Comparison of ENCODE assay signal across 30 cellular contexts in the genomic region with DNA sequence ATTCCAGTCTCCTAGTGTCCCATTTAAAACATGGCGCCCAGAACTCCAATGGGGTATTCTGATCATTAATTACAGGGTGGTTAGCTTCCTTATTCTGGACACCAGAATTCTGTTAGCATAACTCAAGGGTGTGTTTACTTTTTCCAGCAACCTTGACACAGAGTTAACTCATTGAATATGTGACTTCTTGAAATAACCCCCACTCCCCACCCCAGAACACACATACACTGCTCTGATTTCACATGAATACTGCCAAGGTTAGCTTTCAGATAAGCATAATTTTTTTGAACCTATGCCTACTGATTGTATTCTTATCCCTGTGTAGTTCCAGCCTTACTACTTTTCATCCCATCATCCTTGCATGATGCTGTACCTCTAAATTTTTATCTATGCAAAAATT.
"Had no signal": no experiment of that assay in that cellular context is flagged by ENCODE, and none has a peak within 500 bp of the region (broad histone marks: within the 10 kb centered on the region; RNA-seq: fewer than 3 reads in every experiment).

No MANE protein-coding gene starts in this region.

- H3K4me3 ChIP-seq: ascending aorta, colonic mucosa, esophagus squamous epithelium, gastroesophageal sphincter, heart right ventricle, hepatocyte had no signal

- H3K27me3 Mint-ChIP-seq: activated CD4-positive, alpha-beta memory T cell treated with anti-CD3 and anti-CD28 coated beads for 36 hours; activated CD4-positive, alpha-beta T cell treated with anti-CD3 and anti-CD28 coated beads for 36 hours; activated CD4-positive, alpha-beta T cell treated with anti-CD3 and anti-CD28 coated beads, Interleukin-2, amount 10 ng/mL, durations not matched to agents 24 days and 14 days; activated CD8-positive, alpha-beta memory T cell treated with anti-CD3 and anti-CD28 coated beads, Interleukin-2, amount 10 ng/mL, durations not matched to agents 7 days and 5 days; activated naive CD8-positive, alpha-beta T cell treated with anti-CD3 and anti-CD28 coated beads for 36 hours; activated T-helper 17 cell treated with anti-CD3 and anti-CD28 coated beads, Interleukin-2, amount 50 U/mL, for 72 hours had no signal

- H3K27me3 ChIP-seq: ascending aorta, brain microvascular endothelial cell, colonic mucosa, esophagus squamous epithelium, gastroesophageal sphincter, heart right ventricle, hepatocyte had no signal

- H3K27ac ChIP-seq: ascending aorta, brain microvascular endothelial cell, colonic mucosa, epithelial cell of prostate, esophagus squamous epithelium, gastroesophageal sphincter, heart right ventricle, hepatocyte had no signal

- H3K4me3 Mint-ChIP-seq: activated CD4-positive, alpha-beta memory T cell treated with anti-CD3 and anti-CD28 coated beads for 36 hours; activated CD4-positive, alpha-beta T cell treated with anti-CD3 and anti-CD28 coated beads for 36 hours; activated CD4-positive, alpha-beta T cell treated with anti-CD3 and anti-CD28 coated beads, Interleukin-2, amount 10 ng/mL, durations not matched to agents 24 days and 14 days; activated CD8-positive, alpha-beta memory T cell treated with anti-CD3 and anti-CD28 coated beads, Interleukin-2, amount 10 ng/mL, durations not matched to agents 7 days and 5 days; activated CD8-positive, alpha-beta T cell treated with anti-CD3 and anti-CD28 coated beads, Interleukin-2, amount 10 ng/mL, durations not matched to agents 7 days and 5 days; activated naive CD8-positive, alpha-beta T cell treated with anti-CD3 and anti-CD28 coated beads for 36 hours; activated T-helper 17 cell treated with anti-CD3 and anti-CD28 coated beads, Interleukin-2, amount 50 U/mL, for 72 hours had no signal

- H3K27ac Mint-ChIP-seq: activated CD4-positive, alpha-beta memory T cell treated with anti-CD3 and anti-CD28 coated beads for 36 hours; activated CD4-positive, alpha-beta T cell treated with anti-CD3 and anti-CD28 coated beads for 36 hours; activated CD4-positive, alpha-beta T cell treated with anti-CD3 and anti-CD28 coated beads, Interleukin-2, amount 10 ng/mL, durations not matched to agents 24 days and 14 days; activated CD8-positive, alpha-beta memory T cell treated with anti-CD3 and anti-CD28 coated beads, Interleukin-2, amount 10 ng/mL, durations not matched to agents 7 days and 5 days; activated CD8-positive, alpha-beta T cell treated with anti-CD3 and anti-CD28 coated beads, Interleukin-2, amount 10 ng/mL, durations not matched to agents 7 days and 5 days; activated naive CD8-positive, alpha-beta T cell treated with anti-CD3 and anti-CD28 coated beads for 36 hours had no signal

- ATAC-seq: activated CD4-positive, alpha-beta T cell treated with anti-CD3 and anti-CD28 coated beads for 36 hours; activated CD8-positive, alpha-beta memory T cell treated with anti-CD3 and anti-CD28 coated beads, Interleukin-2, amount 10 ng/mL, durations not matched to agents 7 days and 5 days; activated CD8-positive, alpha-beta T cell treated with anti-CD3 and anti-CD28 coated beads, Interleukin-2, amount 10 ng/mL, durations not matched to agents 7 days and 5 days; activated T-helper 17 cell treated with anti-CD3 and anti-CD28 coated beads, Interleukin-2, amount 50 U/mL, for 72 hours; gastroesophageal sphincter; heart right ventricle had no signal

- H3K4me1 ChIP-seq: ascending aorta, colonic mucosa had no signal

- FAIRE-seq: bronchial epithelial cell, endometrium, endothelial cell of umbilical vein had no signal

- H3K9me3 ChIP-seq: ascending aorta, colonic mucosa, esophagus squamous epithelium, gastroesophageal sphincter, heart right ventricle had no signal

- DNase-seq: activated CD4-positive, alpha-beta memory T cell treated with anti-CD3 and anti-CD28 coated beads for 36 hours; activated CD4-positive, alpha-beta T cell treated with anti-CD3 and anti-CD28 coated beads for 36 hours; activated CD4-positive, alpha-beta T cell treated with anti-CD3 and anti-CD28 coated beads, Interleukin-2, amount 10 ng/mL, durations not matched to agents 24 days and 14 days; activated CD4-positive, CD25-positive, alpha-beta regulatory T cell; activated CD4-positive, CD25-positive, alpha-beta regulatory T cell treated with anti-CD3 and anti-CD28 coated beads, Interleukin-2, amount 50 U/mL, for 72 hours; activated CD8-positive, alpha-beta memory T cell treated with anti-CD3 and anti-CD28 coated beads, Interleukin-2, amount 10 ng/mL, durations not matched to agents 7 days and 5 days; activated CD8-positive, alpha-beta memory T cell treated with anti-CD3 and anti-CD28 coated beads, Interleukin-2, amount 50 U/mL, for 4 hours; activated CD8-positive, alpha-beta T cell treated with anti-CD3 and anti-CD28 coated beads, Interleukin-2, amount 10 ng/mL, durations not matched to agents 7 days and 5 days; activated effector memory CD4-positive, alpha-beta T cell treated with Interleukin-2 at 50 U/mL for 16 hours; activated gamma-delta T cell treated with Interleukin-2 at 50 U/mL for 16 hours; activated naive CD4-positive, alpha-beta T cell treated with anti-CD3 and anti-CD28 coated beads, Interleukin-2, amount 50 U/mL, for 16 hours; activated naive CD4-positive, alpha-beta T cell treated with Interleukin-2 at 50 U/mL for 16 hours; activated naive CD8-positive, alpha-beta T cell treated with anti-CD3 and anti-CD28 coated beads for 36 hours; activated T-cell treated with anti-CD3 and anti-CD28 coated beads, Interleukin-2, amount 50 U/mL, for 1 hour; brain microvascular endothelial cell; caudate nucleus; colonic mucosa; effector CD8-positive, alpha-beta T cell; esophagus squamous epithelium; foreskin melanocyte; heart right ventricle; T-helper 2 cell had no signal

- H3K9me3 Mint-ChIP-seq: activated CD4-positive, alpha-beta memory T cell treated with anti-CD3 and anti-CD28 coated beads for 36 hours; activated CD4-positive, alpha-beta T cell treated with anti-CD3 and anti-CD28 coated beads, Interleukin-2, amount 10 ng/mL, durations not matched to agents 24 days and 14 days; activated naive CD8-positive, alpha-beta T cell treated with anti-CD3 and anti-CD28 coated beads for 36 hours; activated T-helper 17 cell treated with anti-CD3 and anti-CD28 coated beads, Interleukin-2, amount 50 U/mL, for 72 hours had no signal

- H3K36me3 ChIP-seq: brain microvascular endothelial cell had no signal
